ENCODE assay signal across 1 cellular context in the genomic region with DNA sequence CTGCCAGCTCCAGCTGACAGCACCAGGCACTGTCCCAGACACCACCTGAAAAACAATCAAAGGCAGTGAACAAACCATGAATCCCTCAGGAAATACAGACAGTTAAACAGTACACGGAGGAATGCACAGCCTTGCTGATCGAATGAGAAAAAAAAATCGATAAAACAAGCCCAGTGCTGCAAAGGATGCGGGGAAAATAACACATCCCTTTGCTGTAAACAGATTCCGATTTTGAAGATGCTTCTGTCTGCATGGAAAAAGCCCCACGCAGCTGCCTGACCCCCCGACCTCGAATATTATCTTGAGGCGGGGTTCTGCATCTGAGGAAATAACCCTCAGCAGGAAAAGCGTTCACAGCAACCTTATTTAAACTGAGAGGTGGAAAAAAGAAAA.
TF ChIP-seq lines count a peak whose summit lies in the region.

No MANE protein-coding gene starts in this region.

TF ChIP-seq in HepG2, 621 proteins besides CTCF, POLR2A, EP300 and RAD21 (continued from another document):
- TF ChIP-seq ZNF333 (CRISPR knock-in tag; IDR thresholded peaks at IDR 0.05; ENCODE audit: borderline replicate concordance) (peak; percentile 51; the same call in 1 of the 2 replicates), ZNF652 (CRISPR knock-in tag; IDR thresholded peaks at IDR 0.05; ENCODE audit: borderline replicate concordance, low read depth) (no peak), ZNF138 (CRISPR knock-in tag; IDR thresholded peaks at IDR 0.05; ENCODE audit: low read depth) (no peak), HCFC1 (IDR thresholded peaks at IDR 0.05; ENCODE audit: low read depth, low read length) (no peak), SPEN (CRISPR knock-in tag; IDR thresholded peaks at IDR 0.05; ENCODE audit: low read depth) (no peak), ASH2L (IDR thresholded peaks at IDR 0.05; ENCODE audit: insufficient read length, low read depth, low read length) (peak; percentile 28), ZNF33A (CRISPR knock-in tag; IDR thresholded peaks at IDR 0.05; ENCODE audit: borderline replicate concordance) (no peak), ZNF552 (CRISPR knock-in tag; IDR thresholded peaks at IDR 0.05; ENCODE audit: borderline replicate concordance) (no peak), ZNF878 (CRISPR knock-in tag; IDR thresholded peaks at IDR 0.05) (no peak), KMT2A (CRISPR knock-in tag; IDR thresholded peaks at IDR 0.05) (no peak), ZNF550 (CRISPR knock-in tag; IDR thresholded peaks at IDR 0.05; ENCODE audit: borderline replicate concordance) (no peak), ZC3H13 (CRISPR knock-in tag; IDR thresholded peaks at IDR 0.05) (no peak), NFYB (CRISPR knock-in tag; IDR thresholded peaks at IDR 0.05) (0 out of 2 replicates have a peak, but pooled peaks have one; percentile 7), JUND (CRISPR knock-in tag; IDR thresholded peaks at IDR 0.05) (no peak)
- TF ChIP-seq, protein P1, sequence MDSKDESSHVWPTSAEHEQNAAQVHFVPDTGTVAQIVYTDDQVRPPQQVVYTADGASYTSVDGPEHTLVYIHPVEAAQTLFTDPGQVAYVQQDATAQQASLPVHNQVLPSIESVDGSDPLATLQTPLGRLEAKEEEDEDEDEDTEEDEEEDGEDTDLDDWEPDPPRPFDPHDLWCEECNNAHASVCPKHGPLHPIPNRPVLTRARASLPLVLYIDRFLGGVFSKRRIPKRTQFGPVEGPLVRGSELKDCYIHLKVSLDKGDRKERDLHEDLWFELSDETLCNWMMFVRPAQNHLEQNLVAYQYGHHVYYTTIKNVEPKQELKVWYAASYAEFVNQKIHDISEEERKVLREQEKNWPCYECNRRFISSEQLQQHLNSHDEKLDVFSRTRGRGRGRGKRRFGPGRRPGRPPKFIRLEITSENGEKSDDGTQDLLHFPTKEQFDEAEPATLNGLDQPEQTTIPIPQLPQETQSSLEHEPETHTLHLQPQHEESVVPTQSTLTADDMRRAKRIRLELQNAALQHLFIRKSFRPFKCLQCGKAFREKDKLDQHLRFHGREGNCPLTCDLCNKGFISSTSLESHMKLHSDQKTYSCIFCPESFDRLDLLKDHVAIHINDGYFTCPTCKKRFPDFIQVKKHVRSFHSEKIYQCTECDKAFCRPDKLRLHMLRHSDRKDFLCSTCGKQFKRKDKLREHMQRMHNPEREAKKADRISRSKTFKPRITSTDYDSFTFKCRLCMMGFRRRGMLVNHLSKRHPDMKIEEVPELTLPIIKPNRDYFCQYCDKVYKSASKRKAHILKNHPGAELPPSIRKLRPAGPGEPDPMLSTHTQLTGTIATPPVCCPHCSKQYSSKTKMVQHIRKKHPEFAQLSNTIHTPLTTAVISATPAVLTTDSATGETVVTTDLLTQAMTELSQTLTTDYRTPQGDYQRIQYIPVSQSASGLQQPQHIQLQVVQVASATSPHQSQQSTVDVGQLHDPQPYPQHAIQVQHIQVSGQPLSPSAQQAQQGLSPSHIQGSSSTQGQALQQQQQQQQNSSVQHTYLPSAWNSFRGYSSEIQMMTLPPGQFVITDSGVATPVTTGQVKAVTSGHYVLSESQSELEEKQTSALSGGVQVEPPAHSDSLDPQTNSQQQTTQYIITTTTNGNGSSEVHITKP (CRISPR knock-in tag; IDR thresholded peaks at IDR 0.05; ENCODE audit: low read depth), result no peak
